In the genomic region with DNA sequence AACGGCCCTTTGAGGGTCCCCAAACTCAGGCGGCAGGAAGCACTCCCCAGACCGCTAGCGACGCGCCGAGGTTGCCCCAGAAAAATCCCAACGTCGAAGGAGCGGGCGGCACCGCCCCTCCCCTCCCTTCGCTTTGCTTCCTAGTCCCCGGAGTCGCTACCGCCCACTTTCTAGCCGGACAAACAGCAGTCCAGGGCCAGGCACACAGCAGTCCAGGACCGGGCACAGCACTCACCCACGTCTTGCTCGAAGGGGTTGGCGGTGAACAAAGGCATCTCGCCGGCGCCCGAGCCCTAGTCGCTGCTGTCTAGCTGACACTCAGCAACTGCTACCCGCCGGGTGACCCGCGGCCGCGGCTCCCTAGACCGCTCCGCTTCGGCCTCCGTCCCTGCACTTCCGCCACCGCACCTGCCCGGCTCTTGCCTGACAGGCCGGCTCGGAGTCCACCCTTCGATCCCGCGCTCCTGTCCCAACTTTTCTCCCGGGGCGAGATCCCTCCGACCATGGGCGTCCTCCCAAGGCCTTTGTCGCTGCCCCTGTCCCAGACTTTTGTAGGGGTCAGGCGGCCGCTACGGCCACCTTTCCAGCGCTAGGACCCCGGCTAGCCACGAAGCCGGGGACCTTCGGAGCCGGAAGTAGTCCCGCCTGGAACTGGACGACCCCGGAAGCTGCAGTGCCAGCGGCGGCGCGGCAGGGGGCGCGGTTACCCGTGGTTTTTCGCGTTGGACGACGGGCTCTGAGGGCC, we compare ENCODE assay signal across 8 cellular contexts. TPM values are rescaled to one million over a fixed set of nuclear protein-coding genes. Genes with fewer than 3 reads are reported as not detected.
A peak's percentile ranks its signal among the peaks of the same experiment; 100 is the strongest.
DNase-seq lines count a peak whose midpoint lies in the region; ATAC-seq and TF ChIP-seq lines count a peak whose summit lies in the region.

A gene (minus strand): TSS at position 396 of the 745 bp plus-strand sequence. CDS start 121 bp downstream, at position 275.

- H3K9me3 ChIP-seq in DND-41 (ENCODE audit: insufficient read depth, low read length, severe bottlenecking): no peaks in the 10 kb centered on the region
- H3K9me3 ChIP-seq in Panc1 (ENCODE audit: control insufficient read depth, insufficient read depth, low read depth, low read length): no peaks in the 10 kb centered on the region
- H3K9me3 ChIP-seq in esophagus (ENCODE audit: control insufficient read depth in 2 of 2, insufficient read depth in 1 of 2, low read depth in 1 of 2, low read length in 1 of 2): no peaks in the 10 kb centered on the region
- H3K9me3 ChIP-seq in muscle layer of colon (ENCODE audit: low read length): no peaks in the 10 kb centered on the region

- peak within 1 kb of the TSS; percentile 95 for H3K9ac ChIP-seq in DND-41 (ENCODE audit: low read depth, low read length)
- peak within 1 kb of the TSS; percentile 96 for H3K9ac ChIP-seq in muscle layer of colon (ENCODE audit: low read length)

- TF ChIP-seq CTCF in DND-41 (IDR thresholded peaks at IDR 0.05; ENCODE audit: borderline replicate concordance, extremely low read depth, low read length, poor library complexity, severe bottlenecking) (peak; percentile 95), Panc1 (IDR thresholded peaks at IDR 0.05) (peak; percentile 95)

- DNase-seq in DND-41: peak; percentile 90
- DNase-seq in KBM-7: peak; percentile 97
- peak; percentile 74 for DNase-seq in Panc1 (ENCODE audit: low read depth, low spot score)
- peak; percentile 92 for DNase-seq in activated T-cell treated with anti-CD3 and anti-CD28 coated beads, Interleukin-2, amount 50 U/mL, for 4 hours
- peak; percentile 91 for DNase-seq in stimulated activated CD8-positive, alpha-beta memory T cell treated with anti-CD3 and anti-CD28 coated beads, Interleukin-7, amount 100 ng/mL, for 24 hours (ENCODE audit: low read depth)

- H2AFZ ChIP-seq in DND-41 (ENCODE audit: low read depth, low read length): peak within 1 kb of the TSS; percentile 99

- BruUV-seq in Panc1 (replicated peaks; lab: Mats Ljungman, UMichigan): TSS peak; percentile 95

- H3K4me1 Mint-ChIP-seq in activated T-cell treated with anti-CD3 and anti-CD28 coated beads, Interleukin-2, amount 50 U/mL, for 4 hours (ENCODE audit: low read depth): peaks cover 36% of the 10 kb centered on the region

- CTCF ChIA-PET in Panc1 (lab: Charles Lee): interaction anchor here (0.9 to 1.6 kb wide), 4 partner anchors 12 to 472 kb away, joined by 3 to 17 read pairs (median 6); no protein-coding TSS in a partner anchor

- H3K4me3 ChIP-seq in DND-41 (ENCODE audit: low read depth in 1 of 2, low read length in 2 of 2): peak within 1 kb of the TSS; percentile 76 to 98
- H3K4me3 ChIP-seq in Panc1 (ENCODE audit: low read depth in 2 of 2, low read length in 2 of 2): peak within 1 kb of the TSS; percentile 96 to 97
- H3K4me3 ChIP-seq in esophagus (ENCODE audit: low read depth in 1 of 2, low read length in 2 of 2): peak within 1 kb of the TSS; percentile 73 to 97
- peak within 1 kb of the TSS; percentile 82 to 95 for H3K4me3 ChIP-seq in muscle layer of colon (ENCODE audit: low read depth in 1 of 2, low read length in 2 of 2)

- peaks cover 2% of the 10 kb centered on the region for H3K36me3 Mint-ChIP-seq in activated T-cell treated with anti-CD3 and anti-CD28 coated beads, Interleukin-2, amount 50 U/mL, for 4 hours (ENCODE audit: insufficient read depth)

- ATAC-seq in DND-41 (ENCODE audit: insufficient read depth, low read depth) (peak; percentile 84), GM21717 (IDR thresholded peaks at IDR 0.05; ENCODE audit: unreplicated experiment) (peak; percentile 85), Panc1 (peak; percentile 92)
- peak; percentile 90 to 94 for ATAC-seq in activated T-cell treated with anti-CD3 and anti-CD28 coated beads, Interleukin-2, amount 50 U/mL, for 4 hours

- intact Hi-C loops in Panc1 (cut with micrococcal nuclease; ENCODE audit: unreplicated experiment): loop anchor here (2.0 kb wide), 2 partner anchors 139 to 459 kb away; no protein-coding TSS in a partner anchor

- H3K27ac ChIP-seq in DND-41 (ENCODE audit: low read length): peak within 1 kb of the TSS; percentile 96
- H3K27ac ChIP-seq in Panc1 (ENCODE audit: low read length): peak within 1 kb of the TSS; percentile 97
- H3K27ac ChIP-seq in esophagus (ENCODE audit: low read depth in 2 of 2, low read length in 1 of 2): peak within 1 kb of the TSS; percentile 96 to 99
- H3K27ac ChIP-seq in muscle layer of colon (ENCODE audit: low read depth, low read length): peak within 1 kb of the TSS; percentile 93

- H3K27me3 Mint-ChIP-seq in activated T-cell treated with anti-CD3 and anti-CD28 coated beads, Interleukin-2, amount 50 U/mL, for 4 hours (ENCODE audit: low read depth): peaks cover under 1% of the 10 kb centered on the region

- H4K20me1 ChIP-seq in DND-41 (ENCODE audit: insufficient read depth, low read length): peaks cover 3% of the 10 kb centered on the region; the same call in 1 of the 2 replicates

- peak within 1 kb of the TSS; percentile 88 for H3K4me2 ChIP-seq in DND-41 (ENCODE audit: insufficient read depth, low read length)

- POLR2A ChIA-PET in Panc1 (lab: Charles Lee): interaction anchor here (0.6 to 1.1 kb wide), 2 partner anchors 150 to 540 kb away, joined by 3 to 9 read pairs; no protein-coding TSS in a partner anchor

- H3K36me3 ChIP-seq in DND-41 (ENCODE audit: insufficient read depth, low read length) (peaks cover 3% of the 10 kb centered on the region; the same call in 1 of the 2 replicates), Panc1 (ENCODE audit: control insufficient read depth, insufficient read depth, low read length) (no peaks in the 10 kb centered on the region), esophagus (ENCODE audit: control insufficient read depth in 2 of 2, insufficient read depth in 2 of 2, low read length in 1 of 2) (no peaks in the 10 kb centered on the region), muscle layer of colon (ENCODE audit: insufficient read depth, low read length) (no peaks in the 10 kb centered on the region)

- H3K4me1 ChIP-seq in DND-41 (ENCODE audit: insufficient read depth, low read length): peaks cover 31% of the 10 kb centered on the region
- peaks cover 29% of the 10 kb centered on the region for H3K4me1 ChIP-seq in Panc1 (ENCODE audit: control insufficient read depth, insufficient read depth, low read length)
- H3K4me1 ChIP-seq in esophagus (ENCODE audit: control insufficient read depth in 2 of 2, insufficient read depth in 2 of 2, low read length in 1 of 2): no peaks in the 10 kb centered on the region
- H3K4me1 ChIP-seq in muscle layer of colon (ENCODE audit: insufficient read depth, low read length): peaks cover 23% of the 10 kb centered on the region

- in situ Hi-C loops in KBM-7 (cut with MboI; ENCODE audit: low pct_unique_long_range_greater_than_20kb, low sequenced_read_pairs): no loop called here
- in situ Hi-C loops in Panc1 (cut with HindIII; ENCODE audit: low pct_unique_long_range_greater_than_20kb, low sequenced_read_pairs): no loop called here

- H3K9me3 Mint-ChIP-seq in activated T-cell treated with anti-CD3 and anti-CD28 coated beads, Interleukin-2, amount 50 U/mL, for 4 hours: no peaks in the 10 kb centered on the region

- 0% methylated on average over 70 to 72 of the region's 72 CpGs for WGBS in esophagus, 2 donors

- peaks cover 50% of the 10 kb centered on the region for H3K79me2 ChIP-seq in DND-41 (ENCODE audit: insufficient read depth, low read length)

- H3K27me3 ChIP-seq in DND-41 (ENCODE audit: insufficient read depth, low read length, poor library complexity) (no peaks in the 10 kb centered on the region), Panc1 (ENCODE audit: control insufficient read depth, insufficient read depth, low read length) (no peaks in the 10 kb centered on the region), esophagus (ENCODE audit: control insufficient read depth in 1 of 2, insufficient read depth in 2 of 2, low read length in 2 of 2) (no peaks in the 10 kb centered on the region), muscle layer of colon (ENCODE audit: control insufficient read depth in 1 of 2, insufficient read depth in 2 of 2, low read length in 2 of 2) (no peaks in the 10 kb centered on the region)

- peak within 1 kb of the TSS; percentile 99 for H3K4me3 Mint-ChIP-seq in activated T-cell treated with anti-CD3 and anti-CD28 coated beads, Interleukin-2, amount 50 U/mL, for 4 hours

RNA-seq across cellular contexts. Expression of the gene that starts here (rescaled TPM):
- 29.1 TPM for total RNA-seq in Panc1 (2021; ENCODE audit: unreplicated experiment)
- 9.8 TPM for polyA plus RNA-seq in Panc1 (2012; ENCODE audit: insufficient read length)
- 10 to 100 TPM; 23.0 to 23.7 (median 23.1) TPM for total RNA-seq in activated T-cell treated with anti-CD3 and anti-CD28 coated beads, Interleukin-2, amount 50 U/mL, for 4 hours
- polyA plus RNA-seq in esophagus: 1 to 10 TPM; 6.6 to 7.3 TPM

Comparison
In these comparisons a context has a peak if more than half of its experiments do, and no peak if none do; other contexts are left out.
1. Peak in every context shown above with its lines: DNase-seq, ATAC-seq, H3K4me3 ChIP-seq and H3K27ac ChIP-seq.